11 cellular contexts compared by ENCODE assay signal in the genomic region with DNA sequence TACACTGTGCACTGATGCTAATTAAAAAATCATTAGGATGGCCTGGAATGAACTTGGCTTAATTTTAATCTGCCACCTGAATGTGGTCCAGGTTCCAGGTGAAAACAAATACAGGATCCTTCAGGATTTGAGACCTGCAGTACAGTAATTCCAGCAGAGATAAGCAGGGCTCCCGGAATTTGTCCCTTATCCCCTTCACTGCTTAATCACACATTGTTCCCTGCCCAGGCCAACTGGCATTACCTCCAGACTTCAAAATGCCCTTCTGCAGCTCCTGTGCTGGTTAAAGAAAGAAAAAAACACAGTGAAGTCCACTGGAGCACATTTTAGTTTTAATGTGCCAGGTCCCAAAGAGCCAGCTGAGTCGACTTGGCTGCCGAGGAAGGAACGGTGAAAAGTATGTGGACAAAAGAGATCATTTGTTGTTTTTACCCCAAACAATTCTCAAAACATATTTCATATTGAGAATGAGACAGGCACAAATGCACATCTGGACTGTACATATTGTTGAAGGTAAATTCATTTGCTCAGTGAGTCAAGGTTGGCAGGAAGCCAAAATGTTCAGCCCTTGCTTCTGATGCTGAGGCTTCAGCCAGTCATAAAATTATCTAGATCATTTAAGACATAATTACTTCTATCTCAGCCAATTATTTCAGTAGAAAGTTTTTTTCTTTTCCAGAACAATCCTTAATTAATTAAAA. TPM values are rescaled to one million over a fixed set of nuclear protein-coding genes. Genes with fewer than 3 reads are reported as not detected.
A peak's percentile ranks its signal among the peaks of the same experiment; 100 is the strongest.
DNase-seq lines count a peak whose midpoint lies in the region; ATAC-seq and TF ChIP-seq lines count a peak whose summit lies in the region.
"Had no signal": no experiment of that assay in that cellular context is flagged by ENCODE, and none has a peak within 500 bp of the region (broad histone marks: within the 10 kb centered on the region; RNA-seq: fewer than 3 reads in every experiment).

No MANE protein-coding gene starts in this region.

- H3K36me3 ChIP-seq in stomach: no peaks in the 10 kb centered on the region
- H3K36me3 ChIP-seq: tibial nerve had no signal

- TF ChIP-seq EP300 in stomach (IDR thresholded peaks at IDR 0.05): no peak

- no peak overlapping the region for H3K4me3 ChIP-seq in epithelial cell of esophagus (ENCODE audit: low read length)
- no peak overlapping the region for H3K4me3 ChIP-seq in stomach
- H3K4me3 ChIP-seq: tibial nerve had no signal

- WGBS in stomach, 5 donors: 21 to 35% (median 29%) methylated on average over 4 of the region's 4 CpGs

- TF ChIP-seq POLR2A in stomach (IDR thresholded peaks at IDR 0.05): no peak

- no peaks in the 10 kb centered on the region for H3K27me3 ChIP-seq in stomach
- H3K27me3 ChIP-seq: tibial nerve had no signal

- POLR2A ChIA-PET in activated CD4-positive, alpha-beta T cell treated with anti-CD3 and anti-CD28 coated beads, Interleukin-2, amount 10 ng/mL, durations not matched to agents 7 days and 5 days (lab: Charles Lee): no interaction called here

- no peak for TF ChIP-seq CTCF in epithelial cell of esophagus (IDR thresholded peaks at IDR 0.05; ENCODE audit: insufficient read depth, low read depth, low read length, missing control alignments)
- no peak for TF ChIP-seq CTCF in stomach (IDR thresholded peaks at IDR 0.05)

- peak overlapping the region; percentile 55 to 81 (median 60) for H3K27ac ChIP-seq in stomach
- H3K27ac ChIP-seq: tibial nerve had no signal

- no peaks in the 10 kb centered on the region for H3K36me3 Mint-ChIP-seq in activated CD4-positive, alpha-beta T cell treated with anti-CD3 and anti-CD28 coated beads, Interleukin-2, amount 10 ng/mL, durations not matched to agents 7 days and 5 days (ENCODE audit: low read depth)

- ATAC-seq in GM18867 (IDR thresholded peaks at IDR 0.05; ENCODE audit: unreplicated experiment): no peak
- ATAC-seq in GM21717 (IDR thresholded peaks at IDR 0.05; ENCODE audit: unreplicated experiment): no peak

- no peaks in the 10 kb centered on the region for H3K4me1 Mint-ChIP-seq in activated CD4-positive, alpha-beta T cell treated with anti-CD3 and anti-CD28 coated beads, Interleukin-2, amount 10 ng/mL, durations not matched to agents 7 days and 5 days
- H3K4me1 Mint-ChIP-seq: central memory CD8-positive, alpha-beta T cell; neural crest cell had no signal

- peak overlapping the region; percentile 13 for H3K27ac Mint-ChIP-seq in activated CD4-positive, alpha-beta T cell treated with anti-CD3 and anti-CD28 coated beads, Interleukin-2, amount 10 ng/mL, durations not matched to agents 7 days and 5 days

- CTCF ChIA-PET in activated CD4-positive, alpha-beta T cell treated with anti-CD3 and anti-CD28 coated beads, Interleukin-2, amount 10 ng/mL, durations not matched to agents 7 days and 5 days (lab: Charles Lee): no interaction called here

- no peak overlapping the region for H3K4me3 Mint-ChIP-seq in activated CD4-positive, alpha-beta T cell treated with anti-CD3 and anti-CD28 coated beads, Interleukin-2, amount 10 ng/mL, durations not matched to agents 7 days and 5 days
- H3K4me3 Mint-ChIP-seq: central memory CD8-positive, alpha-beta T cell; neural crest cell had no signal

- peaks cover 15 to 56% (median 42%) of the 10 kb centered on the region in 4 donors for H3K4me1 ChIP-seq in stomach
- H3K4me1 ChIP-seq: tibial nerve had no signal

- no peaks in the 10 kb centered on the region for H3K9me3 ChIP-seq in stomach
- H3K9me3 ChIP-seq: tibial nerve had no signal

- no peak for DNase-seq in activated CD4-positive, alpha-beta T cell treated with anti-CD3 and anti-CD28 coated beads, Interleukin-2, amount 10 ng/mL, durations not matched to agents 7 days and 5 days
- no peak for DNase-seq in activated CD4-positive, alpha-beta T cell treated with anti-CD3 and anti-CD28 coated beads, Interleukin-2, amount 50 U/mL, for 48 hours
- peak; percentile 71 for DNase-seq in NCI-H748 (lab: John Stamatoyannopoulos, UW; ENCODE audit: unreplicated experiment)
- peak; percentile 91 for DNase-seq in epithelial cell of esophagus (ENCODE audit: low read depth)
- peak; percentile 63 for DNase-seq in stomach
- DNase-seq in T-helper 1 cell: no peak

- H3K27me3 Mint-ChIP-seq in activated CD4-positive, alpha-beta T cell treated with anti-CD3 and anti-CD28 coated beads, Interleukin-2, amount 10 ng/mL, durations not matched to agents 7 days and 5 days: no peaks in the 10 kb centered on the region
- H3K27me3 Mint-ChIP-seq: central memory CD8-positive, alpha-beta T cell had no signal

- intact Hi-C loops in stomach (cut with DNase I; ENCODE audit: low total_unique reads): no loop called here

- H3K9me3 Mint-ChIP-seq in activated CD4-positive, alpha-beta T cell treated with anti-CD3 and anti-CD28 coated beads, Interleukin-2, amount 10 ng/mL, durations not matched to agents 7 days and 5 days: no peaks in the 10 kb centered on the region
- H3K9me3 Mint-ChIP-seq: central memory CD8-positive, alpha-beta T cell; neural crest cell had no signal

RNA-seq across cellular contexts. Expression of a gene that starts 28.4 kb away (rescaled TPM):
- 10 to 100 TPM; 73.9 to 76.9 TPM for total RNA-seq in activated CD4-positive, alpha-beta T cell treated with anti-CD3 and anti-CD28 coated beads, Interleukin-2, amount 10 ng/mL, durations not matched to agents 7 days and 5 days
- 100 to 1,000 TPM in 1 of 5 donors, 10 to 100 TPM in 3, 1 to 10 TPM in 1; 6.4 to 109 (median 54.3) TPM for total RNA-seq in stomach
- polyA plus RNA-seq in stomach: 10 to 100 TPM; 11.2 to 44.5 (median 25.4) TPM

Comparison
In these comparisons a context has a peak if more than half of its experiments do, and no peak if none do; other contexts are left out.
1. DNase-seq: peak in NCI-H748 (single experiment), epithelial cell of esophagus (single experiment) and stomach (single experiment); none in activated CD4-positive, alpha-beta T cell treated with anti-CD3 and anti-CD28 coated beads, Interleukin-2, amount 10 ng/mL, durations not matched to agents 7 days and 5 days (single experiment), activated CD4-positive, alpha-beta T cell treated with anti-CD3 and anti-CD28 coated beads, Interleukin-2, amount 50 U/mL, for 48 hours (0 of 2) and T-helper 1 cell (0 of 5).